In genomic region chr20:64064145-64064698, GRCh38 we compare ENCODE assay signal across 8 cellular contexts. TPM values are rescaled to one million over a fixed set of nuclear protein-coding genes. Genes with fewer than 3 reads are reported as not detected.
DNase-seq lines count a peak whose midpoint lies in the region; ATAC-seq and TF ChIP-seq lines count a peak whose summit lies in the region.

No MANE protein-coding gene starts in this region.

- H3K4me1 ChIP-seq in GM23248 (ENCODE audit: insufficient read depth) (peaks cover 27% of the 10 kb centered on the region), RWPE2 (ENCODE audit: insufficient read depth, poor library complexity, severe bottlenecking) (peaks cover 30% of the 10 kb centered on the region), fibroblast of lung (ENCODE audit: control insufficient read depth, extremely low read depth, insufficient read depth, low read length) (peaks cover 22% of the 10 kb centered on the region), gastrocnemius medialis (peaks cover 10 to 24% of the 10 kb centered on the region in 2 donors)

- intact Hi-C loops in gastrocnemius medialis (cut with DNase I; ENCODE audit: low total_unique reads) = loop anchor here (5.0 to 10.0 kb wide), 2 partner anchors 107 to 439 kb away; partner anchors contain the start of genes GMEB2 and UCKL1

- H4K20me1 ChIP-seq in GM23248 (ENCODE audit: insufficient read depth) (no peaks in the 10 kb centered on the region), fibroblast of lung (ENCODE audit: control insufficient read depth, extremely low read depth, insufficient read depth, low read length) (no peaks in the 10 kb centered on the region)

- ATAC-seq in RWPE2 (ENCODE audit: low read depth) (peak; percentile 37), gastrocnemius medialis (no peak), HG02852 (IDR thresholded peaks at IDR 0.05; ENCODE audit: unreplicated experiment) (no peak), GM21381 (IDR thresholded peaks at IDR 0.05; ENCODE audit: unreplicated experiment) (no peak)

- no peak for TF ChIP-seq POLR2A in gastrocnemius medialis (IDR thresholded peaks at IDR 0.05)

- 0 out of 2 replicates have a peak, but pooled peaks cover 3% of the 10 kb centered on the region for H3F3A ChIP-seq in GM23248 (ENCODE audit: insufficient read depth)

- DNase-seq in GM23248 (peak; percentile 89), RWPE2 (ENCODE audit: low spot score) (no peak), fibroblast of lung (ENCODE audit: low read depth in 2 of 2) (peak; percentile 37 to 51), gastrocnemius medialis (no peak), NCI-H1105 treated with DMSO at 0.1 percent for 48 hours (lab: John Stamatoyannopoulos, UW) (no peak)
- no peak for DNase-seq in stimulated activated CD8-positive, alpha-beta memory T cell treated with anti-CD3 and anti-CD28 coated beads, Interleukin-4, amount 100 ng/mL, for 48 hours

- H3K4me3 ChIP-seq in GM23248 = peak overlapping the region; percentile 89
- peak overlapping the region; percentile 92 for H3K4me3 ChIP-seq in RWPE2 (ENCODE audit: severe bottlenecking)
- peak overlapping the region; percentile 67 to 88 (median 82) for H3K4me3 ChIP-seq in fibroblast of lung (replicated peaks in 1 of 4; ENCODE audit: control extremely low read depth in 1 of 4, insufficient read depth in 1 of 4, low read depth in 3 of 4, low read length in 4 of 4)
- peak overlapping the region; percentile 72 to 99 (median 76) for H3K4me3 ChIP-seq in gastrocnemius medialis

- H3K27me3 ChIP-seq in GM23248 (replicated peaks; ENCODE audit: insufficient read depth) = no peaks in the 10 kb centered on the region
- H3K27me3 ChIP-seq in RWPE2 (ENCODE audit: insufficient read depth, poor library complexity, severe bottlenecking) = no peaks in the 10 kb centered on the region
- no peaks in the 10 kb centered on the region for H3K27me3 ChIP-seq in fibroblast of lung (ENCODE audit: control insufficient read depth, insufficient read depth, low read length)
- H3K27me3 ChIP-seq in gastrocnemius medialis = no peaks in the 10 kb centered on the region

- in situ Hi-C loops in GM23248 (cut with MboI) (no loop called here), gastrocnemius medialis (cut with MboI; ENCODE audit: low sequenced_read_pairs in 4 of 4) (no loop called here)

- WGBS in GM23248 (ENCODE audit: low coverage in 1 of 2, low lambda C conversion rate in 2 of 2, missing lambda C conversion rate in 2 of 2), 2 experiments = 16 to 18% methylated on average over 12 of the region's 12 CpGs

- 0 out of 2 replicates have a peak, but pooled peaks cover 8% of the 10 kb centered on the region for H3K79me2 ChIP-seq in GM23248 (ENCODE audit: insufficient read depth)
- no peaks in the 10 kb centered on the region for H3K79me2 ChIP-seq in fibroblast of lung (ENCODE audit: control insufficient read depth, insufficient read depth, low read length)

- H3K9ac ChIP-seq in GM23248 = peak overlapping the region; percentile 96
- H3K9ac ChIP-seq in fibroblast of lung (ENCODE audit: insufficient read depth, low read length) = peak overlapping the region; percentile 85

- H2AFZ ChIP-seq in GM23248 (peak overlapping the region; percentile 57; the same call in 1 of the 2 replicates), fibroblast of lung (ENCODE audit: low read length) (no peak overlapping the region)

- H3K36me3 ChIP-seq in GM23248 (ENCODE audit: low read depth) (no peaks in the 10 kb centered on the region), RWPE2 (ENCODE audit: low read depth) (no peaks in the 10 kb centered on the region), fibroblast of lung (ENCODE audit: control insufficient read depth, insufficient read depth, low read length) (no peaks in the 10 kb centered on the region), gastrocnemius medialis (no peaks in the 10 kb centered on the region)

- no peak for TF ChIP-seq CTCF in RWPE2 (IDR thresholded peaks at IDR 0.05; ENCODE audit: poor library complexity, severe bottlenecking)
- no peak for TF ChIP-seq CTCF in fibroblast of lung (conservative IDR thresholded peaks at IDR 0.05 in 1 of 2, IDR thresholded peaks at IDR 0.05 in 1 of 2; ENCODE audit: low read depth in 1 of 2, low read length in 2 of 2)
- TF ChIP-seq CTCF in gastrocnemius medialis (IDR thresholded peaks at IDR 0.05 in 4 of 5, conservative IDR thresholded peaks at IDR 0.05 in 1 of 5) = no peak

- no peaks in the 10 kb centered on the region for H3K9me3 ChIP-seq in GM23248 (ENCODE audit: low read depth)
- no peaks in the 10 kb centered on the region for H3K9me3 ChIP-seq in RWPE2 (ENCODE audit: severe bottlenecking)
- H3K9me3 ChIP-seq in fibroblast of lung (ENCODE audit: control insufficient read depth, insufficient read depth, low read depth, low read length) = no peaks in the 10 kb centered on the region
- H3K9me3 ChIP-seq in gastrocnemius medialis = no peaks in the 10 kb centered on the region

- H3K9me2 ChIP-seq in GM23248 (ENCODE audit: insufficient read depth) = no peaks in the 10 kb centered on the region

- H3K27ac ChIP-seq in GM23248 (peak overlapping the region; percentile 66), RWPE2 (ENCODE audit: poor library complexity, severe bottlenecking) (peak overlapping the region; percentile 62), fibroblast of lung (ENCODE audit: insufficient read depth, low read length) (peak overlapping the region; percentile 70), gastrocnemius medialis (peak overlapping the region in 3 of 4 donors; percentile 62 to 77 (median 66))

- H3K4me2 ChIP-seq in GM23248 (ENCODE audit: unreplicated experiment) (peak overlapping the region; percentile 89), fibroblast of lung (ENCODE audit: extremely low read depth, insufficient read depth, low read length) (peak overlapping the region; percentile 81)

RNA-seq across cellular contexts. Expression of gene TCEA2, which starts 1.2 kb away (rescaled TPM):
- total RNA-seq in GM23248 (2014; rRNA removed; shearing (Covaris generic)) = 34.3 and 39.2 TPM in 2 replicates
- 67.9 and 70.7 TPM in 2 replicates for polyA plus RNA-seq in GM23248 (2016; fragmentation: Nextera tagmentation; extraction: Ambion mirVana)
- 23.9 and 25.2 TPM in 2 replicates for total RNA-seq in fibroblast of lung
- polyA plus RNA-seq in fibroblast of lung = 12.7 and 17.1 TPM in 2 replicates
- 38.9 and 43.2 TPM in 2 replicates for polyA plus RNA-seq in fibroblast of lung (2012)
- polyA minus RNA-seq in fibroblast of lung (ENCODE audit: low replicate concordance) = 26.2 and 46.1 TPM in 2 replicates
- 10 to 100 TPM in 1 of 4 donors, 1 to 10 TPM in 3; 8.4 to 21.0 (median 8.8) TPM for total RNA-seq in gastrocnemius medialis

RNA-seq across cellular contexts. Expression of gene SOX18, which starts 14.8 kb away (rescaled TPM):
- total RNA-seq in GM23248 (2014; rRNA removed; shearing (Covaris generic)) = not detected in 2 replicates
- not detected in 2 replicates for polyA plus RNA-seq in GM23248 (2016; fragmentation: Nextera tagmentation; extraction: Ambion mirVana)
- total RNA-seq in fibroblast of lung = not detected in 2 replicates
- polyA plus RNA-seq in fibroblast of lung = not detected in 2 replicates
- polyA plus RNA-seq in fibroblast of lung (2012) = 0.15 TPM in 1 of 2 replicates, not detected in the other
- not detected in 2 replicates for polyA minus RNA-seq in fibroblast of lung (ENCODE audit: low replicate concordance)
- total RNA-seq in gastrocnemius medialis = 1 to 10 TPM; 2.9 to 6.5 (median 5.6) TPM

RNA-seq across cellular contexts. Expression of gene RGS19, which starts 15.1 kb away (rescaled TPM):
- total RNA-seq in GM23248 (2014; rRNA removed; shearing (Covaris generic)) = 7.0 and 13.2 TPM in 2 replicates
- 18.7 and 20.9 TPM in 2 replicates for polyA plus RNA-seq in GM23248 (2016; fragmentation: Nextera tagmentation; extraction: Ambion mirVana)
- total RNA-seq in fibroblast of lung = 9.1 and 11.6 TPM in 2 replicates
- polyA plus RNA-seq in fibroblast of lung = 5.5 and 5.8 TPM in 2 replicates
- polyA plus RNA-seq in fibroblast of lung (2012) = 8.9 and 9.8 TPM in 2 replicates
- polyA minus RNA-seq in fibroblast of lung (ENCODE audit: low replicate concordance) = 12.5 and 22.1 TPM in 2 replicates
- 1 to 10 TPM in 3 of 4 donors, under 1 TPM in 1; 0.92 to 7.7 (median 3.5) TPM for total RNA-seq in gastrocnemius medialis

RNA-seq across cellular contexts. Expression of gene OPRL1, which starts 15.7 kb away (rescaled TPM):
- 0.86 and 1.1 TPM in 2 replicates for total RNA-seq in GM23248 (2014; rRNA removed; shearing (Covaris generic))
- polyA plus RNA-seq in GM23248 (2016; fragmentation: Nextera tagmentation; extraction: Ambion mirVana) (0.35 and 0.53 TPM in 2 replicates), fibroblast of lung (0.17 and 0.49 TPM in 2 replicates)
- total RNA-seq in fibroblast of lung (2.6 and 4.1 TPM in 2 replicates), gastrocnemius medialis (under 1 TPM; 0.10 to 0.68 (median 0.15) TPM)
- polyA plus RNA-seq in fibroblast of lung (2012) = 0.47 and 0.96 TPM in 2 replicates
- 0.39 and 0.56 TPM in 2 replicates for polyA minus RNA-seq in fibroblast of lung (ENCODE audit: low replicate concordance)

RNA-seq across cellular contexts. Expression of gene LKAAEAR1, which starts 20.0 kb away (rescaled TPM):
- 3.7 TPM in 1 of 2 replicates, not detected in the other for total RNA-seq in GM23248 (2014; rRNA removed; shearing (Covaris generic))
- polyA plus RNA-seq in GM23248 (2016; fragmentation: Nextera tagmentation; extraction: Ambion mirVana) (0.59 TPM in 1 of 2 replicates, not detected in the other), fibroblast of lung (not detected in 2 replicates)
- total RNA-seq in fibroblast of lung (not detected in 2 replicates), gastrocnemius medialis (not detected)
- polyA plus RNA-seq in fibroblast of lung (2012) = not detected in 2 replicates
- polyA minus RNA-seq in fibroblast of lung (ENCODE audit: low replicate concordance) = not detected in 2 replicates

Comparison
In these comparisons a context has a peak if more than half of its experiments do, and no peak if none do; other contexts are left out.
1. DNase-seq: peak in GM23248 (single experiment) and fibroblast of lung (2 of 2); none in RWPE2 (single experiment), gastrocnemius medialis (0 of 2), NCI-H1105 treated with DMSO at 0.1 percent for 48 hours (single experiment) and stimulated activated CD8-positive, alpha-beta memory T cell treated with anti-CD3 and anti-CD28 coated beads, Interleukin-4, amount 100 ng/mL, for 48 hours (single experiment).
2. Peak in every context shown above with its lines, with median percentiles within 50 percentile points of each other: H3K27ac ChIP-seq and H3K4me3 ChIP-seq.